1 cellular context compared by ENCODE assay signal in genomic region chrY:12359867-12360266, GRCh38.
TF ChIP-seq lines count a peak whose summit lies in the region.

No MANE protein-coding gene starts in this region.

TF ChIP-seq in HepG2, 621 proteins besides CTCF, POLR2A, EP300 and RAD21 (continued from another document):
- TF ChIP-seq ZBTB10 (CRISPR knock-in tag; IDR thresholded peaks at IDR 0.05; ENCODE audit: borderline replicate concordance) = no peak
- no peak for TF ChIP-seq TRAFD1 (CRISPR knock-in tag; IDR thresholded peaks at IDR 0.05; ENCODE audit: borderline replicate concordance)
- TF ChIP-seq ZNF724P (CRISPR knock-in tag; IDR thresholded peaks at IDR 0.05; ENCODE audit: borderline replicate concordance) = no peak
- TF ChIP-seq TFE3 (CRISPR knock-in tag; IDR thresholded peaks at IDR 0.05) = no peak
- no peak for TF ChIP-seq JDP2 (CRISPR knock-in tag; IDR thresholded peaks at IDR 0.05; ENCODE audit: borderline replicate concordance)
- TF ChIP-seq NFIB (CRISPR knock-in tag; IDR thresholded peaks at IDR 0.05; ENCODE audit: borderline replicate concordance) = no peak
- TF ChIP-seq ZNF687 (CRISPR knock-in tag; IDR thresholded peaks at IDR 0.05) = no peak
- no peak for TF ChIP-seq TAF1 (CRISPR knock-in tag; IDR thresholded peaks at IDR 0.05)
- TF ChIP-seq TOPORS (CRISPR knock-in tag; IDR thresholded peaks at IDR 0.05) = no peak
- TF ChIP-seq ZNF44 (CRISPR knock-in tag; IDR thresholded peaks at IDR 0.05) = no peak
- TF ChIP-seq ATF7-NPFF (CRISPR knock-in tag; IDR thresholded peaks at IDR 0.05; ENCODE audit: low read depth) = no peak
- no peak for TF ChIP-seq EZH2 (conservative IDR thresholded peaks at IDR 0.05; ENCODE audit: low read depth, low read length)
- no peak for TF ChIP-seq KMT2A (CRISPR knock-in tag; IDR thresholded peaks at IDR 0.05)
- TF ChIP-seq MLX (CRISPR knock-in tag; IDR thresholded peaks at IDR 0.05) = no peak
- TF ChIP-seq ZNF605 (CRISPR knock-in tag; IDR thresholded peaks at IDR 0.05) = no peak
- TF ChIP-seq ZNF256 (CRISPR knock-in tag; conservative IDR thresholded peaks at IDR 0.05) = no peak
- TF ChIP-seq RBFOX2 (IDR thresholded peaks at IDR 0.05; ENCODE audit: low read depth, low read length) = no peak
- TF ChIP-seq HMGXB3 (CRISPR knock-in tag; IDR thresholded peaks at IDR 0.05; ENCODE audit: borderline replicate concordance) = no peak
